29 cellular contexts compared by ENCODE assay signal in genomic region chr21:35632711-35633110, GRCh38.
"Had no signal": no experiment of that assay in that cellular context is flagged by ENCODE, and none has a peak within 500 bp of the region (broad histone marks: within the 10 kb centered on the region; RNA-seq: fewer than 3 reads in every experiment).

No MANE protein-coding gene starts in this region.

- FAIRE-seq: urothelium cell line had no signal

- H3K4me3 ChIP-seq: stomach, suprapubic skin, testis, thoracic aorta, thyroid gland, tibial artery, tibial nerve, transverse colon, upper lobe of left lung, upper lobe of right lung, uterus, vagina had no signal

- H3K36me3 Mint-ChIP-seq: stimulated activated effector memory CD8-positive, alpha-beta T cell treated with anti-CD3 and anti-CD28 coated beads, Interleukin-12 subunit alpha, Interleukin-12 subunit beta, amount 100 ng/mL, for 72 hours; stimulated activated memory B cell treated with anti-CD40 and anti-IgM and Interleukin-4, amounts not matched to agents 10 μg/mL and 1 μg/mL and 100 μg/mL, for 72 hours; stimulated activated naive B cell treated with anti-CD40 and anti-IgM and Interleukin-4, amounts not matched to agents 10 μg/mL and 1 μg/mL and 100 μg/mL, for 72 hours; type B pancreatic cell had no signal

- H3K9me3 Mint-ChIP-seq: stimulated activated effector memory CD8-positive, alpha-beta T cell treated with anti-CD3 and anti-CD28 coated beads, Interleukin-12 subunit alpha, Interleukin-12 subunit beta, amount 100 ng/mL, for 72 hours; stimulated activated memory B cell treated with anti-CD40 and anti-IgM and Interleukin-4, amounts not matched to agents 10 μg/mL and 1 μg/mL and 100 μg/mL, for 72 hours; stimulated activated naive B cell treated with anti-CD40 and anti-IgM and Interleukin-4, amounts not matched to agents 10 μg/mL and 1 μg/mL and 100 μg/mL, for 72 hours; stimulated activated naive CD8-positive, alpha-beta T cell treated with anti-CD3 and anti-CD28 coated beads, Interleukin-15, amount 100 ng/mL, for 72 hours; stimulated activated naive CD8-positive, alpha-beta T cell treated with anti-CD3 and anti-CD28 coated beads, Interleukin-15, Interleukin-2, amounts not matched to agents 100 ng/mL and 50 ng/mL, for 24 hours had no signal

- H3K36me3 ChIP-seq: stomach, suprapubic skin, thoracic aorta, thyroid gland, tibial artery, tibial nerve, transverse colon, upper lobe of left lung, upper lobe of right lung, uterus, vagina had no signal

- H3K9me3 ChIP-seq: stomach, suprapubic skin, testis, thoracic aorta, thyroid gland, tibial artery, tibial nerve, transverse colon, upper lobe of left lung, upper lobe of right lung, uterus, vagina had no signal

- DNase-seq: stimulated activated CD4-positive, alpha-beta T cell treated with anti-CD3 and anti-CD28 coated beads, Interleukin-2, amount 100 ng/mL, for 48 hours; stimulated activated CD4-positive, alpha-beta T cell treated with anti-CD3 and anti-CD28 coated beads, Interleukin-4, amount 100 ng/mL, for 1 hour; stimulated activated CD4-positive, alpha-beta T cell treated with anti-CD3 and anti-CD28 coated beads, Interleukin-4, amount 100 ng/mL, for 24 hours; stimulated activated CD4-positive, alpha-beta T cell treated with anti-CD3 and anti-CD28 coated beads, Interleukin-4, amount 100 ng/mL, for 4 hours; stimulated activated CD8-positive, alpha-beta memory T cell treated with anti-CD3 and anti-CD28 coated beads, Interleukin-4, amount 100 ng/mL, for 48 hours; stimulated activated naive B cell treated with anti-CD40 and anti-IgM and Interleukin-4, amounts not matched to agents 10 μg/mL and 1 μg/mL and 100 μg/mL, for 72 hours; stimulated activated naive CD4-positive, alpha-beta T cell; stimulated activated naive CD4-positive, alpha-beta T cell treated with Interleukin-2 at 50 U/mL for 16 hours; stimulated activated naive CD8-positive, alpha-beta T cell treated with anti-CD3 and anti-CD28 coated beads, Interleukin-15, amount 100 ng/mL, for 72 hours; stimulated activated naive CD8-positive, alpha-beta T cell treated with anti-CD3 and anti-CD28 coated beads, Interleukin-15, Interleukin-2, amounts not matched to agents 100 U/mL and 50 U/mL, for 24 hours; stomach; substantia nigra; testis; thyroid gland; tibial artery; transverse colon; trophoblast cell; upper lobe of left lung; upper lobe of right lung; uterus had no signal

- H3K27ac ChIP-seq: stomach, suprapubic skin, testis, thoracic aorta, thyroid gland, tibial artery, tibial nerve, transverse colon, upper lobe of left lung, upper lobe of right lung, uterus, vagina had no signal

- ATAC-seq: stimulated activated effector memory CD8-positive, alpha-beta T cell treated with anti-CD3 and anti-CD28 coated beads, Interleukin-12 subunit alpha, Interleukin-12 subunit beta, amount 100 ng/mL, for 72 hours; stimulated activated memory B cell treated with anti-CD40 and anti-IgM and Interleukin-4, amounts not matched to agents 10 μg/mL and 1 μg/mL and 100 μg/mL, for 72 hours; stimulated activated naive B cell treated with anti-CD40 and anti-IgM and Interleukin-4, amounts not matched to agents 10 μg/mL and 1 μg/mL and 100 μg/mL, for 72 hours; stimulated activated naive CD8-positive, alpha-beta T cell treated with anti-CD3 and anti-CD28 coated beads, Interleukin-15, amount 100 ng/mL, for 72 hours; stimulated activated naive CD8-positive, alpha-beta T cell treated with anti-CD3 and anti-CD28 coated beads, Interleukin-15, Interleukin-2, amounts not matched to agents 100 U/mL and 50 U/mL, for 24 hours; upper lobe of right lung had no signal

- H3K4me1 ChIP-seq: stomach, suprapubic skin, testis, thyroid gland, tibial nerve, transverse colon, upper lobe of left lung, upper lobe of right lung, uterus, vagina had no signal

- H3K27ac Mint-ChIP-seq: stimulated activated effector memory CD8-positive, alpha-beta T cell treated with anti-CD3 and anti-CD28 coated beads, Interleukin-12 subunit alpha, Interleukin-12 subunit beta, amount 100 ng/mL, for 72 hours; stimulated activated memory B cell treated with anti-CD40 and anti-IgM and Interleukin-4, amounts not matched to agents 10 μg/mL and 1 μg/mL and 100 μg/mL, for 72 hours; stimulated activated naive B cell treated with anti-CD40 and anti-IgM and Interleukin-4, amounts not matched to agents 10 μg/mL and 1 μg/mL and 100 μg/mL, for 72 hours; stimulated activated naive CD8-positive, alpha-beta T cell treated with anti-CD3 and anti-CD28 coated beads, Interleukin-15, amount 100 ng/mL, for 72 hours; stimulated activated naive CD8-positive, alpha-beta T cell treated with anti-CD3 and anti-CD28 coated beads, Interleukin-15, Interleukin-2, amounts not matched to agents 100 ng/mL and 50 ng/mL, for 24 hours; type B pancreatic cell had no signal

- H3K4me3 Mint-ChIP-seq: stimulated activated effector memory CD8-positive, alpha-beta T cell treated with anti-CD3 and anti-CD28 coated beads, Interleukin-12 subunit alpha, Interleukin-12 subunit beta, amount 100 ng/mL, for 72 hours; stimulated activated memory B cell treated with anti-CD40 and anti-IgM and Interleukin-4, amounts not matched to agents 10 μg/mL and 1 μg/mL and 100 μg/mL, for 72 hours; stimulated activated naive B cell treated with anti-CD40 and anti-IgM and Interleukin-4, amounts not matched to agents 10 μg/mL and 1 μg/mL and 100 μg/mL, for 72 hours; stimulated activated naive CD8-positive, alpha-beta T cell treated with anti-CD3 and anti-CD28 coated beads, Interleukin-15, amount 100 ng/mL, for 72 hours; stimulated activated naive CD8-positive, alpha-beta T cell treated with anti-CD3 and anti-CD28 coated beads, Interleukin-15, Interleukin-2, amounts not matched to agents 100 ng/mL and 50 ng/mL, for 24 hours; type B pancreatic cell had no signal

- H3K4me1 Mint-ChIP-seq: stimulated activated effector memory CD8-positive, alpha-beta T cell treated with anti-CD3 and anti-CD28 coated beads, Interleukin-12 subunit alpha, Interleukin-12 subunit beta, amount 100 ng/mL, for 72 hours; stimulated activated memory B cell treated with anti-CD40 and anti-IgM and Interleukin-4, amounts not matched to agents 10 μg/mL and 1 μg/mL and 100 μg/mL, for 72 hours; stimulated activated naive B cell treated with anti-CD40 and anti-IgM and Interleukin-4, amounts not matched to agents 10 μg/mL and 1 μg/mL and 100 μg/mL, for 72 hours; stimulated activated naive CD8-positive, alpha-beta T cell treated with anti-CD3 and anti-CD28 coated beads, Interleukin-15, amount 100 ng/mL, for 72 hours had no signal

- H3K27me3 ChIP-seq: stomach, suprapubic skin, testis, thyroid gland, tibial nerve, transverse colon, upper lobe of left lung, upper lobe of right lung, vagina had no signal
